Comparison of ENCODE assay signal across 13 cellular contexts in the genomic region with DNA sequence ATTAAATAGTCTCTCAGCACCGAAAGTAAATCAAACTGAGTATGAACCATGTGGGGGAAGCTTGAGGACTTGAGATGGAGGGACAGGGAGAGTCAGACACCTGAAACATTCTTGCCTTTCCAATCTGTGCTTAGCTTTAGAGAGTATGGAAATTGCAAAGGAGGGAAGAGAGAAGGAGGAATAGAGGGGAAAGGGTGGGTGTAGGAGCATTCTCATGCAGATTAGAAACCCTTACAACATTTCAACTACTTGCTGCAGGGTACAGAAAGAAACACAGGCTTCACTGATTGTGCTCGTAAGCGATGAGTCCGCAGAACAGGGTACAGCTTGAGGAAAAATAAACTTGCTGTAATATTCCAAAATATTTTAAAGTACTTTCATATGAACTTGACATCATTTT.
"Had no signal": no experiment of that assay in that cellular context is flagged by ENCODE, and none has a peak within 500 bp of the region (broad histone marks: within the 10 kb centered on the region; RNA-seq: fewer than 3 reads in every experiment).

No MANE protein-coding gene starts in this region.

- H3K27me3 ChIP-seq: left lung, thyroid gland, vagina had no signal

- H3K4me3 ChIP-seq: left lung, thyroid gland, vagina had no signal

- DNase-seq: activated B cell treated with CpG ODN at 0.5 μM for 24 hours; activated CD4-positive, alpha-beta T cell treated with anti-CD3 and anti-CD28 coated beads, Interleukin-2, amount 10 ng/mL, durations not matched to agents 24 days and 14 days; activated naive CD4-positive, alpha-beta T cell treated with anti-CD3 and anti-CD28 coated beads for 36 hours; cortex of kidney; effector memory CD4-positive, alpha-beta T cell; hypothalamus; left lung; mesenchymal stem cell; stimulated activated CD4-positive, alpha-beta T cell treated with anti-CD3 and anti-CD28 coated beads, Interleukin-15, amount 100 ng/mL, for 24 hours; stimulated activated CD4-positive, alpha-beta T cell treated with anti-CD3 and anti-CD28 coated beads, Interleukin-4, amount 100 ng/mL, for 24 hours; stimulated activated naive CD8-positive, alpha-beta T cell treated with anti-CD3 and anti-CD28 coated beads, Interleukin-15, amount 100 ng/mL, for 72 hours; thyroid gland had no signal

- ATAC-seq: left lung; stimulated activated naive CD8-positive, alpha-beta T cell treated with anti-CD3 and anti-CD28 coated beads, Interleukin-15, amount 100 ng/mL, for 72 hours had no signal

- H3K36me3 ChIP-seq: thyroid gland had no signal

- H3K4me1 ChIP-seq: thyroid gland had no signal

- H3K27ac ChIP-seq: left lung, thyroid gland, vagina had no signal

- H3K9me3 ChIP-seq: left lung, thyroid gland, vagina had no signal
